ENCODE assay signal across 21 cellular contexts in genomic region chr11:134519788-134520187, GRCh38.
"Had no signal": no experiment of that assay in that cellular context is flagged by ENCODE, and none has a peak within 500 bp of the region (broad histone marks: within the 10 kb centered on the region; RNA-seq: fewer than 3 reads in every experiment).

No MANE protein-coding gene starts in this region.

- ATAC-seq: activated T-cell treated with anti-CD3 and anti-CD28 coated beads, Interleukin-2, amount 50 U/mL, for 4 hours; gastrocnemius medialis; left colon; stimulated activated effector memory CD8-positive, alpha-beta T cell treated with anti-CD3 and anti-CD28 coated beads, Interleukin-12 subunit alpha, Interleukin-12 subunit beta, amount 100 ng/mL, for 72 hours; stimulated activated naive CD8-positive, alpha-beta T cell treated with anti-CD3 and anti-CD28 coated beads, Interleukin-15, amount 100 ng/mL, for 72 hours had no signal

- H3K27ac ChIP-seq: coronary artery, esophagus squamous epithelium, gastrocnemius medialis, neural progenitor cell, tibial nerve had no signal

- H3K36me3 ChIP-seq: esophagus squamous epithelium, gastrocnemius medialis, neural progenitor cell, tibial nerve had no signal

- H3K9me3 ChIP-seq: esophagus squamous epithelium, gastrocnemius medialis, tibial nerve had no signal

- DNase-seq: activated CD4-positive, alpha-beta T cell treated with anti-CD3 and anti-CD28 coated beads for 4 hours; activated CD4-positive, alpha-beta T cell treated with anti-CD3 and anti-CD28 coated beads, Interleukin-2, amount 50 U/mL, for 48 hours; activated CD4-positive, CD25-positive, alpha-beta regulatory T cell; activated CD8-positive, alpha-beta memory T cell treated with anti-CD3 and anti-CD28 coated beads, Interleukin-2, amount 50 U/mL, for 48 hours; activated naive CD4-positive, alpha-beta T cell treated with anti-CD3 and anti-CD28 coated beads for 36 hours; activated naive CD8-positive, alpha-beta T cell treated with anti-CD3 and anti-CD28 coated beads, Interleukin-2, amount 10 ng/mL, durations not matched to agents 7 days and 5 days; activated T-cell treated with anti-CD3 and anti-CD28 coated beads, Interleukin-2, amount 50 U/mL, for 4 hours; amniotic stem cell; esophagus squamous epithelium; gastrocnemius medialis; islet precursor cell; left colon; naive B cell; stimulated activated CD4-positive, alpha-beta T cell treated with anti-CD3 and anti-CD28 coated beads, Interleukin-2, amount 100 ng/mL, for 24 hours; stimulated activated naive CD8-positive, alpha-beta T cell treated with anti-CD3 and anti-CD28 coated beads, Interleukin-15, amount 100 ng/mL, for 72 hours; T-helper 9 cell had no signal

- H3K4me3 ChIP-seq: coronary artery, esophagus squamous epithelium, gastrocnemius medialis, lung, neural progenitor cell, tibial nerve had no signal

- H3K27me3 ChIP-seq: neural progenitor cell had no signal

- H3K4me1 ChIP-seq: esophagus squamous epithelium, gastrocnemius medialis, tibial nerve had no signal
